In the genomic region with DNA sequence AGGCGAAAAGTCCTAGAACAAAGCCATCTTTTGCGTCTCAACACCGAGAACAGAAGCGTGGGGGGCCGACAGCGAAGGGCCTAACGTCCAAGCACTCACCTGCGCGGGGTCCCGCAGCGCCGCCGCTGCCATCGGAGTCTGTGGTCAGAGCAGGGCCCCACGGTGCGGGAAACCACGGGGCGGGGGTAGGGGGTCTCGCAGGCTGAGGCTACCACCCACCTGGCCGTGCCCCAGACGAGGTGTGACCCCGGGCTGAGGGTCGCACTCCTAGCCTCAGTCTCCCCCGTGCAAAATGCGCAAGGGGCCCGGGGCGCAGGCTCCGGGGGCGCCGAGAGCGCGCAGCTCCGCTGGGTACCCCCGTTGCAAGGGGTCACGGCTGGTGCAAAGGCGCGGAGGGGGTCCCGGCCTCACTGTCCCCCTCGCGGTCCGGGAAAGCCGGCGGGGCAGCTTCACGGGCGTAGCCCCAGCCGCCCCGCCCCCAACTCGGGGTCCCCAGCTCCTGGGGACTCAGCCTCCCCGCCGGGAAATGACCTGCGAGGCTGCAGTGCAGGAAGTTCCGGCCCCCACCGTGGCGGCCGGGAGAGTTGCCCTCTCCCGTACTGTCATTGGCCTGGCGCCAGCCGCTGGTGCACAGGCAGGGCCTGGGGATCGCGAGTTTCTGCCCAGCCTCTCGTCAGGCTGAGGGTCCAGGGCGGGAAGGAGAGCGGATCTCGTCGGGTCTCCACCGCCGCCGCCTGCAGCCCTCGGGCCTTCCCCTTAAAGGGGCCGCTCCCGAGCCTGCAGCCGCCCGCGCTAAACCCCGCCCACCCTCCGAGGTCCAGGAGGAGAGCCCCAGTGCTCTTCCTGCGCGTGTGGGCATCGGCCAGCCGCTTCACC, we compare ENCODE assay signal across 8 cellular contexts. TPM values are rescaled to one million over a fixed set of nuclear protein-coding genes. Genes with fewer than 3 reads are reported as not detected.
DNase-seq lines count a peak whose midpoint lies in the region; ATAC-seq lines count a peak whose summit lies in the region.

A gene (minus strand): TSS at position 699 of the 876 bp plus-strand sequence. CDS start 567 bp downstream, at position 132.

- peak; percentile 63 for ATAC-seq in HG03066 (IDR thresholded peaks at IDR 0.05; ENCODE audit: low read depth, unreplicated experiment)

- H3K9me3 ChIP-seq in esophagus (ENCODE audit: control insufficient read depth in 2 of 2, insufficient read depth in 1 of 2, low read depth in 1 of 2, low read length in 1 of 2) (peaks cover 12 to 29% of the 10 kb centered on the region in 2 donors), mucosa of rectum (ENCODE audit: control insufficient read depth in 2 of 2, low read length in 2 of 2) (peaks cover 25 to 31% of the 10 kb centered on the region in 2 donors)

- H3K9ac ChIP-seq in mucosa of rectum (ENCODE audit: low read depth in 1 of 2, low read length in 2 of 2) = peak within 1 kb of the TSS; percentile 70 to 81

- DNase-seq in NCI-H2081 (lab: John Stamatoyannopoulos, UW) = peak; percentile 6 to 24
- no peak for DNase-seq in NCI-H2081 treated with DMSO at 0.1 percent for 48 hours (lab: John Stamatoyannopoulos, UW)
- DNase-seq in NCI-H82 (lab: John Stamatoyannopoulos, UW) = peak; percentile 72
- DNase-seq in activated CD8-positive, alpha-beta memory T cell treated with anti-CD3 and anti-CD28 coated beads, Interleukin-2, amount 50 U/mL, for 48 hours = peak; percentile 81
- peak; percentile 12 to 53 (median 26) for DNase-seq in stimulated activated naive CD4-positive, alpha-beta T cell (lab: John Stamatoyannopoulos, UW)

- WGBS in esophagus, 2 donors = 0 to 1% methylated on average over 65 to 80 of the region's 80 CpGs

- H3K27ac ChIP-seq in esophagus (ENCODE audit: low read depth in 2 of 2, low read length in 1 of 2) (peak within 1 kb of the TSS; percentile 25 to 54), mucosa of rectum (ENCODE audit: low read depth in 2 of 2, low read length in 2 of 2) (peak within 1 kb of the TSS; percentile 19 to 65)

- H3K36me3 ChIP-seq in esophagus (ENCODE audit: control insufficient read depth in 2 of 2, insufficient read depth in 2 of 2, low read length in 1 of 2) (peaks cover 13 to 21% of the 10 kb centered on the region in 2 donors), mucosa of rectum (ENCODE audit: control insufficient read depth in 2 of 2, insufficient read depth in 2 of 2, low read length in 2 of 2) (peaks cover 21 to 30% of the 10 kb centered on the region in 2 donors)

- H3K4me3 ChIP-seq in esophagus (ENCODE audit: low read depth in 1 of 2, low read length in 2 of 2) (peak within 1 kb of the TSS; percentile 74 to 81), mucosa of rectum (ENCODE audit: low read length in 2 of 2) (peak within 1 kb of the TSS; percentile 70 to 79)

- peaks cover 0 to 10% of the 10 kb centered on the region in 2 donors for H3K4me1 ChIP-seq in esophagus (ENCODE audit: control insufficient read depth in 2 of 2, insufficient read depth in 2 of 2, low read length in 1 of 2)
- peaks cover 6 to 9% of the 10 kb centered on the region in 2 donors for H3K4me1 ChIP-seq in mucosa of rectum (ENCODE audit: control insufficient read depth in 2 of 2, insufficient read depth in 2 of 2, low read length in 2 of 2)

- H3K27me3 ChIP-seq in esophagus (ENCODE audit: control insufficient read depth in 1 of 2, insufficient read depth in 2 of 2, low read length in 2 of 2) = no peaks in the 10 kb centered on the region
- H3K27me3 ChIP-seq in mucosa of rectum (ENCODE audit: control insufficient read depth in 2 of 2, insufficient read depth in 2 of 2, low read length in 2 of 2) = no peaks in the 10 kb centered on the region

RNA-seq across cellular contexts. Expression of the gene that starts here (rescaled TPM):
- under 1 TPM; 0.41 to 0.65 TPM for polyA plus RNA-seq in esophagus
